ENCODE assay signal across 2 cellular contexts in genomic region chr1:87786861-87787548, GRCh38.
A peak's percentile ranks its signal among the peaks of the same experiment; 100 is the strongest.
TF ChIP-seq lines count a peak whose summit lies in the region.

No MANE protein-coding gene starts in this region.

TF ChIP-seq in HepG2, 621 proteins besides CTCF, POLR2A, EP300 and RAD21 (continued from another document and continues in another):
- peak; percentile 73 for TF ChIP-seq ARID5B (CRISPR knock-in tag; IDR thresholded peaks at IDR 0.05)
- TF ChIP-seq GLMP (CRISPR knock-in tag; IDR thresholded peaks at IDR 0.05; ENCODE audit: borderline replicate concordance): no peak
- TF ChIP-seq HINFP (CRISPR knock-in tag; IDR thresholded peaks at IDR 0.05; ENCODE audit: low read depth): no peak
- no peak for TF ChIP-seq ZNF674 (CRISPR knock-in tag; IDR thresholded peaks at IDR 0.05; ENCODE audit: low read depth)
- TF ChIP-seq ZBTB39 (CRISPR knock-in tag; IDR thresholded peaks at IDR 0.05): no peak
- peak; percentile 86; the same call in 1 of the 2 replicates for TF ChIP-seq GATA4 (IDR thresholded peaks at IDR 0.05; ENCODE audit: borderline replicate concordance, low read depth)
- TF ChIP-seq ZNF644 (CRISPR knock-in tag; IDR thresholded peaks at IDR 0.05; ENCODE audit: low read depth): peak; percentile 47; the same call in 1 of the 2 replicates
- TF ChIP-seq ARID2 (CRISPR knock-in tag; IDR thresholded peaks at IDR 0.05; ENCODE audit: borderline replicate concordance): no peak
- peak; percentile 74; the same call in 1 of the 2 replicates for TF ChIP-seq ZNF710 (CRISPR knock-in tag; IDR thresholded peaks at IDR 0.05; ENCODE audit: borderline replicate concordance)

TF ChIP-seq in K562, 482 proteins besides CTCF, POLR2A, EP300 and RAD21 (continued from another document and continues in another):
- no peak for TF ChIP-seq REST (CRISPR knock-in tag; IDR thresholded peaks at IDR 0.05; ENCODE audit: low read depth)
- TF ChIP-seq ZBTB43 (CRISPR knock-in tag; IDR thresholded peaks at IDR 0.05): no peak
- TF ChIP-seq SMC3 (conservative IDR thresholded peaks at IDR 0.05; ENCODE audit: insufficient read depth, low read depth, low read length): no peak
- no peak for TF ChIP-seq RFX5 (IDR thresholded peaks at IDR 0.05; ENCODE audit: low read depth, low read length)
- TF ChIP-seq E2F4 (CRISPR knock-in tag; IDR thresholded peaks at IDR 0.05; ENCODE audit: low read depth): no peak
- TF ChIP-seq ZBED1 (IDR thresholded peaks at IDR 0.05): no peak
- TF ChIP-seq MBD1 (CRISPR knock-in tag; IDR thresholded peaks at IDR 0.05): no peak
- TF ChIP-seq MNT (conservative IDR thresholded peaks at IDR 0.05): no peak
- no peak for TF ChIP-seq ZNF785 (CRISPR knock-in tag; IDR thresholded peaks at IDR 0.05)
- no peak for TF ChIP-seq RNF219 (CRISPR knock-in tag; IDR thresholded peaks at IDR 0.05)
- TF ChIP-seq ZNF282 (CRISPR knock-in tag; IDR thresholded peaks at IDR 0.05): no peak
- TF ChIP-seq LARP7 (IDR thresholded peaks at IDR 0.05): no peak
- no peak for TF ChIP-seq SMARCC2 (IDR thresholded peaks at IDR 0.05; ENCODE audit: low read depth)
- no peak for TF ChIP-seq MECOM (CRISPR knock-in tag; IDR thresholded peaks at IDR 0.05)
- TF ChIP-seq ZFP36 (IDR thresholded peaks at IDR 0.05; ENCODE audit: low read depth, low read length, partially characterized antibody): no peak
- TF ChIP-seq KLF1 (tag; IDR thresholded peaks at IDR 0.05): no peak
- TF ChIP-seq PML (IDR thresholded peaks at IDR 0.05; ENCODE audit: low read length): 0 out of 2 replicates have a peak, but pooled peaks have one; percentile 38
- TF ChIP-seq HMG20B (CRISPR knock-in tag; IDR thresholded peaks at IDR 0.05): no peak
- peak; percentile 82 for TF ChIP-seq GATA2 (CRISPR knock-in tag; IDR thresholded peaks at IDR 0.05)
- no peak for TF ChIP-seq ETS1 (conservative IDR thresholded peaks at IDR 0.05; ENCODE audit: control insufficient read depth, low read depth, low read length)
- no peak for TF ChIP-seq SAFB2 (IDR thresholded peaks at IDR 0.05; ENCODE audit: borderline replicate concordance, low read depth, low read length, severe bottlenecking)
- TF ChIP-seq POLR2AphosphoS5 (IDR thresholded peaks at IDR 0.05; ENCODE audit: control insufficient read depth, insufficient read depth, low read depth, low read length): peak; percentile 55; the same call in 1 of the 2 replicates
- no peak for TF ChIP-seq JUND (IDR thresholded peaks at IDR 0.05; ENCODE audit: borderline replicate concordance, low read depth, low read length)
- TF ChIP-seq JUND (tag; IDR thresholded peaks at IDR 0.05; ENCODE audit: borderline replicate concordance, low read depth, low read length): no peak
- no peak for TF ChIP-seq ZNF75A (CRISPR knock-in tag; IDR thresholded peaks at IDR 0.05)
- peak; percentile 39; the same call in 1 of the 2 replicates for TF ChIP-seq FOXJ2 (tag; IDR thresholded peaks at IDR 0.05)
- TF ChIP-seq NCOR1 (IDR thresholded peaks at IDR 0.05): peak; percentile 65
- no peak for TF ChIP-seq NCOA1 (IDR thresholded peaks at IDR 0.05; ENCODE audit: low read depth)
- TF ChIP-seq ZNF318 (IDR thresholded peaks at IDR 0.05; ENCODE audit: borderline replicate concordance in 1 of 2, low read depth in 1 of 2): no peak
- TF ChIP-seq ZNF444 (CRISPR knock-in tag; IDR thresholded peaks at IDR 0.05): no peak
- TF ChIP-seq HDAC1 (IDR thresholded peaks at IDR 0.05): 0 out of 4 replicates have a peak, but pooled peaks of 1 of the 2 experiments have one; percentile 25
- TF ChIP-seq CBX3 (IDR thresholded peaks at IDR 0.05; ENCODE audit: borderline replicate concordance in 1 of 2, low read length in 2 of 2): no peak
